15 cellular contexts compared by ENCODE assay signal in the genomic region with DNA sequence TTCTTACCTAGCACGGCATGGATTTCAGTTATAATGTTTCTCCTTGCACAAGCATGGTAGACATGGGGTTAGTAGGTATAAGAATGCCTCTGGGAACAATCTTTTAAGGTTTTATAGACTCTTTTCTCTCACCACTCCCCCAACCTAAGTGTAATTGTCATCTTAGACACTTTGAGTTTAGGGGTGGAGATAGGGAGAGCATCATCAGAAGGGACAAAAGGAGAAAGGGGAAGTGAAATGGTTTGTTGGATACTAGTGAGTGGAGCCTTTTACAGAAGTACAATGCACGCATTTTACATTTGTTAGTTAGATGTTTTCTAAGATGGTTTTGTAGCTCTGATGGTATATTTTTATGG.
A peak's percentile ranks its signal among the peaks of the same experiment; 100 is the strongest.
DNase-seq lines count a peak whose midpoint lies in the region; ATAC-seq, FAIRE-seq and TF ChIP-seq lines count a peak whose summit lies in the region.
"Had no signal": no experiment of that assay in that cellular context is flagged by ENCODE, and none has a peak within 500 bp of the region (broad histone marks: within the 10 kb centered on the region; RNA-seq: fewer than 3 reads in every experiment).

No MANE protein-coding gene starts in this region.

- peak; percentile 79 for ATAC-seq in GM21381 (IDR thresholded peaks at IDR 0.05; ENCODE audit: unreplicated experiment)
- peak; percentile 80 for ATAC-seq in HG03342 (IDR thresholded peaks at IDR 0.05; ENCODE audit: unreplicated experiment)
- ATAC-seq in HG03139 (IDR thresholded peaks at IDR 0.05; ENCODE audit: unreplicated experiment), result no peak
- ATAC-seq: gastroesophageal sphincter, left cardiac atrium, upper lobe of right lung had no signal

- TF ChIP-seq CTCF in RWPE1 (conservative IDR thresholded peaks at IDR 0.05; ENCODE audit: low read depth), result no peak

- H3K27ac ChIP-seq in RWPE1, result no peak overlapping the region
- H3K27ac ChIP-seq: BLaER1 treated with 17β-estradiol and CSF1 and Interleukin-3, amounts not matched to agents 10 nM and 100 nM; gastroesophageal sphincter; skin epidermis; upper lobe of right lung had no signal

- POLR2A ChIA-PET in RWPE1 (lab: Yijun Ruan, JAX; ENCODE audit: low non-redundant PET), result no interaction called here

- no peak for DNase-seq in GM18507 (ENCODE audit: extremely low spot score, insufficient read length, low read depth)
- peak; percentile 23 for DNase-seq in RCC 7860 (ENCODE audit: low spot score)
- no peak for DNase-seq in RWPE1 (ENCODE audit: low spot score)
- no peak for DNase-seq in NCI-H69 (lab: John Stamatoyannopoulos, UW)
- DNase-seq in NCI-H1930 (lab: John Stamatoyannopoulos, UW), result no peak
- DNase-seq: effector CD4-positive, alpha-beta T cell; left cardiac atrium; upper lobe of right lung had no signal

- CTCF ChIA-PET in RWPE1 (lab: Yijun Ruan, JAX), result no interaction called here

- peak; percentile 54 for FAIRE-seq in GM18507 (lab: Jason Lieb, UNC)
- no peak for FAIRE-seq in RCC 7860 (lab: Jason Lieb, UNC)
- FAIRE-seq: G401.6 had no signal
